1 cellular context compared by ENCODE assay signal in genomic region chr12:24679135-24679534, GRCh38.
TF ChIP-seq lines count a peak whose summit lies in the region.

No MANE protein-coding gene starts in this region.

TF ChIP-seq in HepG2, 621 proteins besides CTCF, POLR2A, EP300 and RAD21 (continued from another document):
- peak; percentile 70; the same call in 1 of the 2 replicates for TF ChIP-seq ZNF281 (CRISPR knock-in tag; IDR thresholded peaks at IDR 0.05; ENCODE audit: borderline replicate concordance)
- TF ChIP-seq CSRNP2 (CRISPR knock-in tag; conservative IDR thresholded peaks at IDR 0.05; ENCODE audit: low read depth) = no peak
- no peak for TF ChIP-seq ZNF30 (CRISPR knock-in tag; IDR thresholded peaks at IDR 0.05)
- TF ChIP-seq ATF1 (CRISPR knock-in tag; IDR thresholded peaks at IDR 0.05) = no peak
- peak; percentile 57 for TF ChIP-seq ARID5B (CRISPR knock-in tag; IDR thresholded peaks at IDR 0.05)
- no peak for TF ChIP-seq ZNF275 (CRISPR knock-in tag; IDR thresholded peaks at IDR 0.05; ENCODE audit: borderline replicate concordance)
- no peak for TF ChIP-seq HOXA5 (CRISPR knock-in tag; IDR thresholded peaks at IDR 0.05)
- no peak for TF ChIP-seq RNF2 (conservative IDR thresholded peaks at IDR 0.05; ENCODE audit: low read depth)
- no peak for TF ChIP-seq ZNF343 (CRISPR knock-in tag; IDR thresholded peaks at IDR 0.05)
- TF ChIP-seq ZNF781 (CRISPR knock-in tag; IDR thresholded peaks at IDR 0.05; ENCODE audit: borderline replicate concordance, not compliant biosample characterization) = no peak
- no peak for TF ChIP-seq HMG20A (CRISPR knock-in tag; IDR thresholded peaks at IDR 0.05; ENCODE audit: borderline replicate concordance)
- no peak for TF ChIP-seq SOX13 (IDR thresholded peaks at IDR 0.05)
- TF ChIP-seq SOX13 (CRISPR knock-in tag; conservative IDR thresholded peaks at IDR 0.05 in 1 of 2, IDR thresholded peaks at IDR 0.05 in 1 of 2) = peak in 1 of 2 experiments; percentile 40; a peak in 1 of 4 replicates
- TF ChIP-seq BCL6 (CRISPR knock-in tag; IDR thresholded peaks at IDR 0.05) = 0 out of 2 replicates have a peak, but pooled peaks have one; percentile 14
- TF ChIP-seq ZNF317 (CRISPR knock-in tag; IDR thresholded peaks at IDR 0.05) = peak; percentile 95
- TF ChIP-seq ZNF644 (CRISPR knock-in tag; IDR thresholded peaks at IDR 0.05; ENCODE audit: low read depth) = 0 out of 2 replicates have a peak, but pooled peaks have one; percentile 36
- TF ChIP-seq CEBPB (IDR thresholded peaks at IDR 0.05; ENCODE audit: borderline replicate concordance, low read depth, low read length) = peak; percentile 96
- TF ChIP-seq GATAD2A (CRISPR knock-in tag; IDR thresholded peaks at IDR 0.05) = peak; percentile 60
- TF ChIP-seq CEBPG (CRISPR knock-in tag; IDR thresholded peaks at IDR 0.05) = peak; percentile 90
- TF ChIP-seq ZNF335 (CRISPR knock-in tag; IDR thresholded peaks at IDR 0.05) = no peak
- peak; percentile 71 for TF ChIP-seq HNF4A (CRISPR knock-in tag; IDR thresholded peaks at IDR 0.05)
